ENCODE assay signal across 1 cellular context in the genomic region with DNA sequence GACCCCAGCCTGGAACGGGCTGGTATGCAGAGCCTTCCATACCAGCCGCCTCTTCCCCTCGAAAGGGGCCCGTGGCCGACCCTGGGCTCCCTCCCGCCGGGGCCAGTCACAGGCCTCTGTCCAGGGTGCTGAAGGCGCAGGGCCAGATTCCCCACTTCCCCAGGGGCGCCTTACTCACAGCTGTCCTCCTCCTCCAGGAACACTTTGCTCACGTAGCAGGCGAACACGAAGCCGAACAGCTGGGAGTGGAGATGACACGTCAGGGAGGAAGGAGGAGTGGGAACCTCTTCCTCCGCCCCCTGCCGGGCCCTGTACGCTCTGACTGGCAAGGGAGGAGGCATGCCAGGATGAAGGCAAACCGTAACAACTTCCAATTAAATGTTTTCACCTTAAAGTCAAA.
TF ChIP-seq lines count a peak whose summit lies in the region.

No MANE protein-coding gene starts in this region.

TF ChIP-seq in HepG2, 621 proteins besides CTCF, POLR2A, EP300 and RAD21 (continued from another document and continues in another):
- TF ChIP-seq ZNF431 (CRISPR knock-in tag; IDR thresholded peaks at IDR 0.05; ENCODE audit: borderline replicate concordance, low read depth) (no peak), KDM3A (CRISPR knock-in tag; IDR thresholded peaks at IDR 0.05; ENCODE audit: low read depth) (no peak), ZNF562 (CRISPR knock-in tag; IDR thresholded peaks at IDR 0.05; ENCODE audit: borderline replicate concordance) (no peak), NFKBIZ (CRISPR knock-in tag; IDR thresholded peaks at IDR 0.05) (peak; percentile 74; the same call in 1 of the 2 replicates), ZNF468 (CRISPR knock-in tag; IDR thresholded peaks at IDR 0.05) (no peak), NKX3-1 (CRISPR knock-in tag; IDR thresholded peaks at IDR 0.05) (0 out of 2 replicates have a peak, but pooled peaks have one; percentile 49), ESRRA (CRISPR knock-in tag; IDR thresholded peaks at IDR 0.05; ENCODE audit: low read depth) (no peak), NFE2 (CRISPR knock-in tag; IDR thresholded peaks at IDR 0.05) (no peak), IKZF1 (IDR thresholded peaks at IDR 0.05) (no peak), ZNF484 (CRISPR knock-in tag; IDR thresholded peaks at IDR 0.05; ENCODE audit: borderline replicate concordance, low read depth) (no peak), MEF2D (CRISPR knock-in tag; IDR thresholded peaks at IDR 0.05) (peak; percentile 59; the same call in 1 of the 2 replicates), TCF7 (IDR thresholded peaks at IDR 0.05; ENCODE audit: low read depth) (no peak), YEATS4 (CRISPR knock-in tag; IDR thresholded peaks at IDR 0.05; ENCODE audit: borderline replicate concordance) (no peak), POGZ (CRISPR knock-in tag; IDR thresholded peaks at IDR 0.05) (no peak), KLF16 (CRISPR knock-in tag; IDR thresholded peaks at IDR 0.05) (peak in 1 of 2 experiments; percentile 90; a peak in 2 of 4 replicates), ZFP36 (IDR thresholded peaks at IDR 0.05; ENCODE audit: borderline replicate concordance, low read depth, low read length, partially characterized antibody) (no peak), ZFP41 (CRISPR knock-in tag; IDR thresholded peaks at IDR 0.05; ENCODE audit: borderline replicate concordance) (peak; percentile 86; the same call in 1 of the 2 replicates)
- TF ChIP-seq, protein P1, sequence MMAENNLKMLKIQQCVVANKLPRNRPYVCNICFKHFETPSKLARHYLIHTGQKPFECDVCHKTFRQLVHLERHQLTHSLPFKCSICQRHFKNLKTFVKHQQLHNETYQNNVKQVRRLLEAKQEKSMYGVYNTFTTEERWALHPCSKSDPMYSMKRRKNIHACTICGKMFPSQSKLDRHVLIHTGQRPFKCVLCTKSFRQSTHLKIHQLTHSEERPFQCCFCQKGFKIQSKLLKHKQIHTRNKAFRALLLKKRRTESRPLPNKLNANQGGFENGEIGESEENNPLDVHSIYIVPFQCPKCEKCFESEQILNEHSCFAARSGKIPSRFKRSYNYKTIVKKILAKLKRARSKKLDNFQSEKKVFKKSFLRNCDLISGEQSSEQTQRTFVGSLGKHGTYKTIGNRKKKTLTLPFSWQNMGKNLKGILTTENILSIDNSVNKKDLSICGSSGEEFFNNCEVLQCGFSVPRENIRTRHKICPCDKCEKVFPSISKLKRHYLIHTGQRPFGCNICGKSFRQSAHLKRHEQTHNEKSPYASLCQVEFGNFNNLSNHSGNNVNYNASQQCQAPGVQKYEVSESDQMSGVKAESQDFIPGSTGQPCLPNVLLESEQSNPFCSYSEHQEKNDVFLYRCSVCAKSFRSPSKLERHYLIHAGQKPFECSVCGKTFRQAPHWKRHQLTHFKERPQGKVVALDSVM (CRISPR knock-in tag; IDR thresholded peaks at IDR 0.05): no peak
- TF ChIP-seq, protein P2, sequence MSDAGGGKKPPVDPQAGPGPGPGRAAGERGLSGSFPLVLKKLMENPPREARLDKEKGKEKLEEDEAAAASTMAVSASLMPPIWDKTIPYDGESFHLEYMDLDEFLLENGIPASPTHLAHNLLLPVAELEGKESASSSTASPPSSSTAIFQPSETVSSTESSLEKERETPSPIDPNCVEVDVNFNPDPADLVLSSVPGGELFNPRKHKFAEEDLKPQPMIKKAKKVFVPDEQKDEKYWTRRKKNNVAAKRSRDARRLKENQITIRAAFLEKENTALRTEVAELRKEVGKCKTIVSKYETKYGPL (CRISPR knock-in tag; IDR thresholded peaks at IDR 0.05): peak; percentile 66; the same call in 1 of the 2 replicates
- TF ChIP-seq, protein P3, sequence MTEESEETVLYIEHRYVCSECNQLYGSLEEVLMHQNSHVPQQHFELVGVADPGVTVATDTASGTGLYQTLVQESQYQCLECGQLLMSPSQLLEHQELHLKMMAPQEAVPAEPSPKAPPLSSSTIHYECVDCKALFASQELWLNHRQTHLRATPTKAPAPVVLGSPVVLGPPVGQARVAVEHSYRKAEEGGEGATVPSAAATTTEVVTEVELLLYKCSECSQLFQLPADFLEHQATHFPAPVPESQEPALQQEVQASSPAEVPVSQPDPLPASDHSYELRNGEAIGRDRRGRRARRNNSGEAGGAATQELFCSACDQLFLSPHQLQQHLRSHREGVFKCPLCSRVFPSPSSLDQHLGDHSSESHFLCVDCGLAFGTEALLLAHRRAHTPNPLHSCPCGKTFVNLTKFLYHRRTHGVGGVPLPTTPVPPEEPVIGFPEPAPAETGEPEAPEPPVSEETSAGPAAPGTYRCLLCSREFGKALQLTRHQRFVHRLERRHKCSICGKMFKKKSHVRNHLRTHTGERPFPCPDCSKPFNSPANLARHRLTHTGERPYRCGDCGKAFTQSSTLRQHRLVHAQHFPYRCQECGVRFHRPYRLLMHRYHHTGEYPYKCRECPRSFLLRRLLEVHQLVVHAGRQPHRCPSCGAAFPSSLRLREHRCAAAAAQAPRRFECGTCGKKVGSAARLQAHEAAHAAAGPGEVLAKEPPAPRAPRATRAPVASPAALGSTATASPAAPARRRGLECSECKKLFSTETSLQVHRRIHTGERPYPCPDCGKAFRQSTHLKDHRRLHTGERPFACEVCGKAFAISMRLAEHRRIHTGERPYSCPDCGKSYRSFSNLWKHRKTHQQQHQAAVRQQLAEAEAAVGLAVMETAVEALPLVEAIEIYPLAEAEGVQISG (CRISPR knock-in tag; IDR thresholded peaks at IDR 0.05): peak; percentile 67; the same call in 1 of the 2 replicates
- TF ChIP-seq, protein P4, sequence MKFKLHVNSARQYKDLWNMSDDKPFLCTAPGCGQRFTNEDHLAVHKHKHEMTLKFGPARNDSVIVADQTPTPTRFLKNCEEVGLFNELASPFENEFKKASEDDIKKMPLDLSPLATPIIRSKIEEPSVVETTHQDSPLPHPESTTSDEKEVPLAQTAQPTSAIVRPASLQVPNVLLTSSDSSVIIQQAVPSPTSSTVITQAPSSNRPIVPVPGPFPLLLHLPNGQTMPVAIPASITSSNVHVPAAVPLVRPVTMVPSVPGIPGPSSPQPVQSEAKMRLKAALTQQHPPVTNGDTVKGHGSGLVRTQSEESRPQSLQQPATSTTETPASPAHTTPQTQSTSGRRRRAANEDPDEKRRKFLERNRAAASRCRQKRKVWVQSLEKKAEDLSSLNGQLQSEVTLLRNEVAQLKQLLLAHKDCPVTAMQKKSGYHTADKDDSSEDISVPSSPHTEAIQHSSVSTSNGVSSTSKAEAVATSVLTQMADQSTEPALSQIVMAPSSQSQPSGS (CRISPR knock-in tag; IDR thresholded peaks at IDR 0.05): peak; percentile 66; the same call in 1 of the 2 replicates
- TF ChIP-seq, protein P5, sequence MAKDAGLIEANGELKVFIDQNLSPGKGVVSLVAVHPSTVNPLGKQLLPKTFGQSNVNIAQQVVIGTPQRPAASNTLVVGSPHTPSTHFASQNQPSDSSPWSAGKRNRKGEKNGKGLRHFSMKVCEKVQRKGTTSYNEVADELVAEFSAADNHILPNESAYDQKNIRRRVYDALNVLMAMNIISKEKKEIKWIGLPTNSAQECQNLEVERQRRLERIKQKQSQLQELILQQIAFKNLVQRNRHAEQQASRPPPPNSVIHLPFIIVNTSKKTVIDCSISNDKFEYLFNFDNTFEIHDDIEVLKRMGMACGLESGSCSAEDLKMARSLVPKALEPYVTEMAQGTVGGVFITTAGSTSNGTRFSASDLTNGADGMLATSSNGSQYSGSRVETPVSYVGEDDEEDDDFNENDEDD (CRISPR knock-in tag; IDR thresholded peaks at IDR 0.05; ENCODE audit: borderline replicate concordance): no peak
- TF ChIP-seq, protein P6, sequence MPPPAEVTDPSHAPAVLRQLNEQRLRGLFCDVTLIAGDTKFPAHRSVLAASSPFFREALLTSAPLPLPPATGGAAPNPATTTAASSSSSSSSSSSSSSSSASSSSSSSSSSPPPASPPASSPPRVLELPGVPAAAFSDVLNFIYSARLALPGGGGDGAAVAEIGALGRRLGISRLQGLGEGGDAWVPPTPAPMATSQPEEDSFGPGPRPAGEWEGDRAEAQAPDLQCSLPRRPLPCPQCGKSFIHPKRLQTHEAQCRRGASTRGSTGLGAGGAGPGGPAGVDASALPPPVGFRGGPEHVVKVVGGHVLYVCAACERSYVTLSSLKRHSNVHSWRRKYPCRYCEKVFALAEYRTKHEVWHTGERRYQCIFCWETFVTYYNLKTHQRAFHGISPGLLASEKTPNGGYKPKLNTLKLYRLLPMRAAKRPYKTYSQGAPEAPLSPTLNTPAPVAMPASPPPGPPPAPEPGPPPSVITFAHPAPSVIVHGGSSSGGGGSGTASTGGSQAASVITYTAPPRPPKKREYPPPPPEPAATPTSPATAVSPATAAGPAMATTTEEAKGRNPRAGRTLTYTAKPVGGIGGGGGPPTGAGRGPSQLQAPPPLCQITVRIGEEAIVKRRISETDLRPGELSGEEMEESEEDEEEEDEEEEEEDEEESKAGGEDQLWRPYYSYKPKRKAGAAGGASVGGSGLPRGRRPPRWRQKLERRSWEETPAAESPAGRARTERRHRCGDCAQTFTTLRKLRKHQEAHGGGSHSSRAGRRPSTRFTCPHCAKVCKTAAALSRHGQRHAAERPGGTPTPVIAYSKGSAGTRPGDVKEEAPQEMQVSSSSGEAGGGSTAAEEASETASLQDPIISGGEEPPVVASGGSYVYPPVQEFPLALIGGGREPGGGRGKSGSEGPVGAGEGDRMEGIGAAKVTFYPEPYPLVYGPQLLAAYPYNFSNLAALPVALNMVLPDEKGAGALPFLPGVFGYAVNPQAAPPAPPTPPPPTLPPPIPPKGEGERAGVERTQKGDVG (CRISPR knock-in tag; IDR thresholded peaks at IDR 0.05; ENCODE audit: borderline replicate concordance): no peak
- TF ChIP-seq, protein P7, sequence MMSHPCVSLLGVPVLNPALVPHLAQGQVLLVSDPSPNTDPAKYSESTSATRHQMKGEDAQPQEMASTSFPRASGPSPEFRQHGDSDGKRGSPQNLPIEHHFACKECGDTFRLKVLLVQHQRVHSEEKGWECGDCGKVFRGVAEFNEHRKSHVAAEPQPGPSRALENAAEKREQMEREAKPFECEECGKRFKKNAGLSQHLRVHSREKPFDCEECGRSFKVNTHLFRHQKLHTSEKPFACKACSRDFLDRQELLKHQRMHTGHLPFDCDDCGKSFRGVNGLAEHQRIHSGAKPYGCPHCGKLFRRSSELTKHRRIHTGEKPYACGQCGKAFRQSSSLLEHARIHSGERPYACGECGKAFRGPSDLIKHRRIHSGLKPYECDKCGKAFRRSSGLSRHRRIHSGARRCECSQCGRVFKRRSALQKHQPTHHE (CRISPR knock-in tag; IDR thresholded peaks at IDR 0.05; ENCODE audit: borderline replicate concordance): 0 out of 2 replicates have a peak, but pooled peaks have one; percentile 15
- TF ChIP-seq, protein P8, sequence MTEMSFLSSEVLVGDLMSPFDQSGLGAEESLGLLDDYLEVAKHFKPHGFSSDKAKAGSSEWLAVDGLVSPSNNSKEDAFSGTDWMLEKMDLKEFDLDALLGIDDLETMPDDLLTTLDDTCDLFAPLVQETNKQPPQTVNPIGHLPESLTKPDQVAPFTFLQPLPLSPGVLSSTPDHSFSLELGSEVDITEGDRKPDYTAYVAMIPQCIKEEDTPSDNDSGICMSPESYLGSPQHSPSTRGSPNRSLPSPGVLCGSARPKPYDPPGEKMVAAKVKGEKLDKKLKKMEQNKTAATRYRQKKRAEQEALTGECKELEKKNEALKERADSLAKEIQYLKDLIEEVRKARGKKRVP (CRISPR knock-in tag; IDR thresholded peaks at IDR 0.05): peak in 1 of 2 experiments; percentile 49; a peak in 1 of 4 replicates
- TF ChIP-seq, protein P9, sequence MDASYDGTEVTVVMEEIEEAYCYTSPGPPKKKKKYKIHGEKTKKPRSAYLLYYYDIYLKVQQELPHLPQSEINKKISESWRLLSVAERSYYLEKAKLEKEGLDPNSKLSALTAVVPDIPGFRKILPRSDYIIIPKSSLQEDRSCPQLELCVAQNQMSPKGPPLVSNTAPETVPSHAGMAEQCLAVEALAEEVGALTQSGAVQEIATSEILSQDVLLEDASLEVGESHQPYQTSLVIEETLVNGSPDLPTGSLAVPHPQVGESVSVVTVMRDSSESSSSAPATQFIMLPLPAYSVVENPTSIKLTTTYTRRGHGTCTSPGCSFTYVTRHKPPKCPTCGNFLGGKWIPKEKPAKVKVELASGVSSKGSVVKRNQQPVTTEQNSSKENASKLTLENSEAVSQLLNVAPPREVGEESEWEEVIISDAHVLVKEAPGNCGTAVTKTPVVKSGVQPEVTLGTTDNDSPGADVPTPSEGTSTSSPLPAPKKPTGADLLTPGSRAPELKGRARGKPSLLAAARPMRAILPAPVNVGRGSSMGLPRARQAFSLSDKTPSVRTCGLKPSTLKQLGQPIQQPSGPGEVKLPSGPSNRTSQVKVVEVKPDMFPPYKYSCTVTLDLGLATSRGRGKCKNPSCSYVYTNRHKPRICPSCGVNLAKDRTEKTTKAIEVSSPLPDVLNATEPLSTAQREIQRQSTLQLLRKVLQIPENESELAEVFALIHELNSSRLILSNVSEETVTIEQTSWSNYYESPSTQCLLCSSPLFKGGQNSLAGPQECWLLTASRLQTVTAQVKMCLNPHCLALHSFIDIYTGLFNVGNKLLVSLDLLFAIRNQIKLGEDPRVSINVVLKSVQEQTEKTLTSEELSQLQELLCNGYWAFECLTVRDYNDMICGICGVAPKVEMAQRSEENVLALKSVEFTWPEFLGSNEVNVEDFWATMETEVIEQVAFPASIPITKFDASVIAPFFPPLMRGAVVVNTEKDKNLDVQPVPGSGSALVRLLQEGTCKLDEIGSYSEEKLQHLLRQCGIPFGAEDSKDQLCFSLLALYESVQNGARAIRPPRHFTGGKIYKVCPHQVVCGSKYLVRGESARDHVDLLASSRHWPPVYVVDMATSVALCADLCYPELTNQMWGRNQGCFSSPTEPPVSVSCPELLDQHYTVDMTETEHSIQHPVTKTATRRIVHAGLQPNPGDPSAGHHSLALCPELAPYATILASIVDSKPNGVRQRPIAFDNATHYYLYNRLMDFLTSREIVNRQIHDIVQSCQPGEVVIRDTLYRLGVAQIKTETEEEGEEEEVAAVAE (CRISPR knock-in tag; IDR thresholded peaks at IDR 0.05; ENCODE audit: borderline replicate concordance): peak; percentile 84
